Comparison of ENCODE assay signal across 23 cellular contexts in the genomic region with DNA sequence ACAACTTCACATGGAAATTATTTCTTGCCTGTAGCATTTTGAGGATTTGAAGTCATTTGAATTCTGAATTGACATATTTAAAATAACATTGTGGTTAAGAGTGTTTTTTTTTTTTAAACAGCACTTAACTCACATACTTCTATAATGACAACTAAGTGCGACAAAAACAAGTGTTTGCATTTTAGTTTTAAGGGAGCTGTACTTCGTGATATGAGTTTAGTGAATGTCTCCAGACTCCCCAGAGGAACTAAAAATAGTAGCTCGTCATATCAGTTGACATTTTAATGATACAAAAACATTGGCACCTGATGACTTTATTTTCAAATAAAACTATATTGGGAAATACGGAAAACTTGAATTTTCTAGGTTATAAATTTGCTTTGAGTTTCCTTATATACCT.
"Had no signal": no experiment of that assay in that cellular context is flagged by ENCODE, and none has a peak within 500 bp of the region (broad histone marks: within the 10 kb centered on the region; RNA-seq: fewer than 3 reads in every experiment).

No MANE protein-coding gene starts in this region.

- ATAC-seq: effector memory CD8-positive, alpha-beta T cell; esophagus mucosa; gastrocnemius medialis; gastroesophageal sphincter; heart left ventricle had no signal

- H3K36me3 ChIP-seq: colonic mucosa, esophagus muscularis mucosa, esophagus squamous epithelium, gastrocnemius medialis, gastroesophageal sphincter, heart left ventricle had no signal

- H3K9me3 Mint-ChIP-seq: endodermal cell had no signal

- H3K27me3 ChIP-seq: colonic mucosa, esophagus muscularis mucosa, esophagus squamous epithelium, gastrocnemius medialis, gastroesophageal sphincter, heart left ventricle had no signal

- H3K9me3 ChIP-seq: colonic mucosa, esophagus muscularis mucosa, esophagus squamous epithelium, gastrocnemius medialis, gastroesophageal sphincter, heart left ventricle had no signal

- H3K27ac Mint-ChIP-seq: dendritic cell treated with granulocyte-macrophage colony-stimulating factor and Interleukin-4, amounts not matched to agents 40 ng/mL and 50 ng/mL, for 4 days; effector memory CD8-positive, alpha-beta T cell; endodermal cell had no signal

- H3K27ac ChIP-seq: colonic mucosa, coronary artery, dorsolateral prefrontal cortex, epithelial cell of prostate, esophagus muscularis mucosa, esophagus squamous epithelium, gastrocnemius medialis, gastroesophageal sphincter, heart left ventricle had no signal

- H3K27me3 Mint-ChIP-seq: dendritic cell treated with granulocyte-macrophage colony-stimulating factor and Interleukin-4, amounts not matched to agents 40 ng/mL and 50 ng/mL, for 4 days; effector memory CD8-positive, alpha-beta T cell had no signal

- DNase-seq: colonic mucosa; cortex of kidney; dermis blood vessel endothelial cell; dorsolateral prefrontal cortex; effector CD4-positive, alpha-beta T cell; effector CD8-positive, alpha-beta T cell; effector memory CD4-positive, alpha-beta T cell; effector memory CD8-positive, alpha-beta T cell; endodermal cell; erythroblast; esophagus squamous epithelium; foreskin fibroblast; foreskin melanocyte; gastrocnemius medialis; glutamatergic neuron; head of caudate nucleus; heart left ventricle had no signal

- H3K4me1 ChIP-seq: colonic mucosa, esophagus muscularis mucosa, esophagus squamous epithelium, gastrocnemius medialis, gastroesophageal sphincter, heart left ventricle had no signal

- H3K4me3 ChIP-seq: colonic mucosa, coronary artery, dorsolateral prefrontal cortex, esophagus muscularis mucosa, esophagus squamous epithelium, gastrocnemius medialis, gastroesophageal sphincter, heart left ventricle had no signal

- H3K4me3 Mint-ChIP-seq: dendritic cell treated with granulocyte-macrophage colony-stimulating factor and Interleukin-4, amounts not matched to agents 40 ng/mL and 50 ng/mL, for 4 days; effector memory CD8-positive, alpha-beta T cell; endodermal cell had no signal
